Comparison of ENCODE assay signal across 21 cellular contexts in the genomic region with DNA sequence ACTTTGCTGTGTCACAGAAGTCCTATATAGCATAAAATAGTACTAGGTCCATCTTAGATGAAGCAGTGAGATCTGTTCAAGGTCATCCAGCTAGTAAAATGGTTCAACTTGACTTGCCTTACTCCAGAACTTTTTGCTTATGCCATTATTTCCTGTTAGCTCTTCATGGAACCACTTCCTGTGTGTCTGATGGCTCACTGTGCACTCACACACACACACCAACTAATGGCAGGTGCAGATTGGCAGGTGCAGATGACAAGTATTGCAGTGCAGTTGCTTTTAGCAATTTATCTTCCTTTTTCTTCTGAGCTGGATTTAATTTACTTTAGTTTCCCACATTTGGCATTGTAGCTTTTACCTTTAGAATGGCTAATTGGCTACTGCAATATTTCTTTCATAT. TPM values are rescaled to one million over a fixed set of nuclear protein-coding genes. Genes with fewer than 3 reads are reported as not detected.
"Had no signal": no experiment of that assay in that cellular context is flagged by ENCODE, and none has a peak within 500 bp of the region (broad histone marks: within the 10 kb centered on the region; RNA-seq: fewer than 3 reads in every experiment).

No MANE protein-coding gene starts in this region.

- H3K27me3 ChIP-seq: ascending aorta, heart left ventricle had no signal

- H3K4me3 ChIP-seq: ascending aorta, esophagus muscularis mucosa, gastroesophageal sphincter, heart left ventricle had no signal

- DNase-seq: activated CD4-positive, alpha-beta T cell treated with anti-CD3 and anti-CD28 coated beads for 36 hours; activated CD4-positive, alpha-beta T cell treated with anti-CD3 and anti-CD28 coated beads, Interleukin-2, amount 50 U/mL, for 48 hours; activated gamma-delta T cell; cerebellar nuclear complex; effector CD4-positive, alpha-beta T cell; heart left ventricle; immature natural killer cell; kidney glomerular epithelial cell; left ventricle myocardium superior; stimulated activated CD4-positive, alpha-beta T cell treated with anti-CD3 and anti-CD28 coated beads, Interleukin-12 subunit alpha, Interleukin-12 subunit beta, amount 100 ng/mL, for 4 hours; stimulated activated CD4-positive, alpha-beta T cell treated with anti-CD3 and anti-CD28 coated beads, Interleukin-1b, Interleukin-23, amount 100 ng/mL, for 48 hours; stimulated activated naive CD8-positive, alpha-beta T cell treated with anti-CD3 and anti-CD28 coated beads, Interleukin-15, amount 100 ng/mL, for 72 hours; trophoblast cell had no signal

- H3K9me3 ChIP-seq: ascending aorta, esophagus muscularis mucosa, gastroesophageal sphincter, heart left ventricle had no signal

- H3K4me1 ChIP-seq: ascending aorta, esophagus muscularis mucosa, gastroesophageal sphincter, heart left ventricle had no signal

- ATAC-seq: activated CD4-positive, alpha-beta T cell treated with anti-CD3 and anti-CD28 coated beads for 36 hours; gastroesophageal sphincter; heart left ventricle; left ventricle myocardium superior; stimulated activated naive CD8-positive, alpha-beta T cell treated with anti-CD3 and anti-CD28 coated beads, Interleukin-15, amount 100 ng/mL, for 72 hours; WTC11 had no signal

- H3K36me3 ChIP-seq: ascending aorta, esophagus muscularis mucosa, gastroesophageal sphincter, heart left ventricle had no signal

- H3K27ac ChIP-seq: ascending aorta, esophagus muscularis mucosa, gastroesophageal sphincter, heart left ventricle had no signal

RNA-seq across cellular contexts. Expression of a gene that starts 29.8 kb away (rescaled TPM):
- total RNA-seq: ascending aorta had no signal

RNA-seq across cellular contexts. Expression of a gene that starts 50.4 kb away (rescaled TPM):
- total RNA-seq: activated CD4-positive, alpha-beta T cell treated with anti-CD3 and anti-CD28 coated beads for 36 hours; ascending aorta; esophagus muscularis mucosa; heart left ventricle; left ventricle myocardium superior; neural crest cell; omental fat pad; progenitor cell of endocrine pancreas; temporal lobe; WTC11 had no signal
